8 cellular contexts compared by ENCODE assay signal in the genomic region with DNA sequence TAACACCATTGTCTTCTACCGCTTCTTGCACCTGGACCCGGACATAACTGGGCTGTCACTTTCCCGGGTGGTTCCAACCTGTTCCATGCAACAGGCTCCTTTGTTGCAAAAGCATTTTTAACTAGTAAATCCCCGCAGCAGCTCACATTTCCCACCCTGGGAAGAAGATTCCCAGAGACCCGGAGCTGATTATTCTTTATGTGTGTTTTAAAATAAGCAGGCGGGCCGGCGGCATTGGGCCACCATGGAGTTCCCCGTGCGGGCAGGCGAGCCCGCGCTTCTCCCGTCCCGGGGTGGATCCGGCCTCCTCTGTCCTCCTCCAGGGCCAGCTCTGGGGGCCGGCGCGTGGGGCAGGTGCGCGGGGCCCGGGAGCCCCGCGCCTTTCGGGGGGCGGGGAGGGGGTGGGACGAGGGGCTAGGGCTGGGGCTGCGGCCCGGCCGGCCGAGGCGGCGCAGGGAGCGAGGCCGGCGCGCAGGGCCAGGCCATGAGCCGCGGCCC. TPM values are rescaled to one million over a fixed set of nuclear protein-coding genes. Genes with fewer than 3 reads are reported as not detected.
DNase-seq lines count a peak whose midpoint lies in the region; ATAC-seq and TF ChIP-seq lines count a peak whose summit lies in the region.

No MANE protein-coding gene starts in this region.

- intact Hi-C loops in heart right ventricle (cut with DNase I), result loop anchor here in 8 of 10 donors (2.0 to 10.0 kb wide), 8 partner anchors 66 to 193 kb away; a partner anchor contains a TSS
- intact Hi-C loops in left ventricle myocardium superior (cut with micrococcal nuclease), result no loop called here

- DNase-seq in heart right ventricle, result peak in 1 of 2 donors; percentile 16
- no peak for DNase-seq in left ventricle myocardium superior
- DNase-seq in activated CD4-positive, alpha-beta memory T cell treated with anti-CD3 and anti-CD28 coated beads, Interleukin-2, amount 10 ng/mL, durations not matched to agents 7 days and 5 days, result peak; percentile 25
- DNase-seq in germinal center (ENCODE audit: low spot score), result peak; percentile 19
- no peak for DNase-seq in SW 1271 (lab: John Stamatoyannopoulos, UW)
- DNase-seq in NCI-H1436 treated with DMSO at 0.1 percent for 48 hours (lab: John Stamatoyannopoulos, UW), result no peak

- H3K9me3 ChIP-seq in heart right ventricle (no peaks in the 10 kb centered on the region), skeletal muscle satellite cell (replicated peaks; ENCODE audit: low read length) (no peaks in the 10 kb centered on the region)

- peak overlapping the region; percentile 89 for H3K4me3 Mint-ChIP-seq in activated CD4-positive, alpha-beta memory T cell treated with anti-CD3 and anti-CD28 coated beads, Interleukin-2, amount 10 ng/mL, durations not matched to agents 7 days and 5 days

- ATAC-seq in heart right ventricle, result no peak
- ATAC-seq in left ventricle myocardium superior, result no peak
- no peak for ATAC-seq in GM19035 (IDR thresholded peaks at IDR 0.05; ENCODE audit: unreplicated experiment)

- H3K9ac ChIP-seq in skeletal muscle satellite cell (ENCODE audit: low read depth, low read length), result peak overlapping the region; percentile 92

- TF ChIP-seq CTCF in heart right ventricle (IDR thresholded peaks at IDR 0.05), result no peak

- CTCF ChIA-PET in activated CD4-positive, alpha-beta memory T cell treated with anti-CD3 and anti-CD28 coated beads, Interleukin-2, amount 10 ng/mL, durations not matched to agents 7 days and 5 days (lab: Charles Lee), result interaction anchor here (0.9 kb wide), 1 partner anchor 92 kb away, joined by 5 read pairs; a partner anchor contains a TSS

- H3K27me3 Mint-ChIP-seq in activated CD4-positive, alpha-beta memory T cell treated with anti-CD3 and anti-CD28 coated beads, Interleukin-2, amount 10 ng/mL, durations not matched to agents 7 days and 5 days, result no peaks in the 10 kb centered on the region

- no peaks in the 10 kb centered on the region for H3K9me3 Mint-ChIP-seq in activated CD4-positive, alpha-beta memory T cell treated with anti-CD3 and anti-CD28 coated beads, Interleukin-2, amount 10 ng/mL, durations not matched to agents 7 days and 5 days

- H3K4me1 ChIP-seq in heart right ventricle (peaks cover 8 to 64% (median 47%) of the 10 kb centered on the region in 9 donors), skeletal muscle satellite cell (ENCODE audit: control insufficient read depth, insufficient read depth, low read length) (peaks cover 28% of the 10 kb centered on the region)

- peak overlapping the region; percentile 69 for H3K27ac Mint-ChIP-seq in activated CD4-positive, alpha-beta memory T cell treated with anti-CD3 and anti-CD28 coated beads, Interleukin-2, amount 10 ng/mL, durations not matched to agents 7 days and 5 days

- POLR2A ChIA-PET in activated CD4-positive, alpha-beta memory T cell treated with anti-CD3 and anti-CD28 coated beads, Interleukin-2, amount 10 ng/mL, durations not matched to agents 7 days and 5 days (lab: Charles Lee), result interaction anchor here (0.7 to 3.7 kb wide), 3 partner anchors 27 to 92 kb away, joined by 3 to 15 read pairs (median 3); a partner anchor contains a TSS

- peaks cover 48% of the 10 kb centered on the region for H3K4me1 Mint-ChIP-seq in activated CD4-positive, alpha-beta memory T cell treated with anti-CD3 and anti-CD28 coated beads, Interleukin-2, amount 10 ng/mL, durations not matched to agents 7 days and 5 days

- H3K4me3 ChIP-seq in heart right ventricle (peak overlapping the region; percentile 5 to 97 (median 94)), skeletal muscle satellite cell (ENCODE audit: low read length) (peak overlapping the region; percentile 95)

- H3K36me3 ChIP-seq in heart right ventricle (peaks cover 0 to 33% (median 5%) of the 10 kb centered on the region in 9 donors), skeletal muscle satellite cell (ENCODE audit: insufficient read depth, low read length) (peaks cover 20% of the 10 kb centered on the region)

- 1 to 2% methylated on average over 32 to 39 of the region's 39 CpGs for WGBS in heart right ventricle, 2 donors

- peaks cover 29% of the 10 kb centered on the region for H3K36me3 Mint-ChIP-seq in activated CD4-positive, alpha-beta memory T cell treated with anti-CD3 and anti-CD28 coated beads, Interleukin-2, amount 10 ng/mL, durations not matched to agents 7 days and 5 days (ENCODE audit: low read depth)

- peak overlapping the region in 9 of 10 donors; percentile 18 to 88 (median 80) for H3K27ac ChIP-seq in heart right ventricle

- H3K27me3 ChIP-seq in heart right ventricle (no peaks in the 10 kb centered on the region), skeletal muscle satellite cell (ENCODE audit: control insufficient read depth, insufficient read depth, low read length) (no peaks in the 10 kb centered on the region)

- H3K4me2 ChIP-seq in skeletal muscle satellite cell (ENCODE audit: low read length), result peak overlapping the region; percentile 98

RNA-seq across cellular contexts. Expression of a gene that starts 1.6 kb away (rescaled TPM):
- 10 to 100 TPM in 8 of 10 donors, 1 to 10 TPM in 2; 9.5 to 13.8 (median 10.7) TPM for total RNA-seq in heart right ventricle
- polyA plus RNA-seq in heart right ventricle, result 10 to 100 TPM in 1 of 2 donors, 1 to 10 TPM in 1; 3.2 to 10.0 TPM
- total RNA-seq in left ventricle myocardium superior, result 11.3 TPM
- 10 to 100 TPM; 24.2 to 24.5 TPM for total RNA-seq in activated CD4-positive, alpha-beta memory T cell treated with anti-CD3 and anti-CD28 coated beads, Interleukin-2, amount 10 ng/mL, durations not matched to agents 7 days and 5 days
- total RNA-seq in skeletal muscle satellite cell (2012; rRNA removed), result 5.6 and 9.0 TPM in 2 replicates

RNA-seq across cellular contexts. Expression of a gene that starts 1.9 kb away (rescaled TPM):
- total RNA-seq in heart right ventricle, result 10 to 100 TPM in 2 of 10 donors, 1 to 10 TPM in 8; 4.7 to 11.9 (median 8.0) TPM
- polyA plus RNA-seq in heart right ventricle, result 1 to 10 TPM; 6.8 to 9.2 TPM
- total RNA-seq in left ventricle myocardium superior, result 7.5 TPM
- 1 to 10 TPM; 7.7 to 9.1 TPM for total RNA-seq in activated CD4-positive, alpha-beta memory T cell treated with anti-CD3 and anti-CD28 coated beads, Interleukin-2, amount 10 ng/mL, durations not matched to agents 7 days and 5 days
- total RNA-seq in skeletal muscle satellite cell (2012; rRNA removed), result 14.0 and 14.7 TPM in 2 replicates

Comparison
In these comparisons a context has a peak if more than half of its experiments do, and no peak if none do; other contexts are left out.
1. DNase-seq: peak in activated CD4-positive, alpha-beta memory T cell treated with anti-CD3 and anti-CD28 coated beads, Interleukin-2, amount 10 ng/mL, durations not matched to agents 7 days and 5 days (single experiment) and germinal center (single experiment); none in left ventricle myocardium superior (single experiment), SW 1271 (0 of 2) and NCI-H1436 treated with DMSO at 0.1 percent for 48 hours (single experiment).